In genomic region chr4:129095811-129096454, GRCh38 we compare ENCODE assay signal across 8 cellular contexts. TPM values are rescaled to one million over a fixed set of nuclear protein-coding genes. Genes with fewer than 3 reads are reported as not detected.
DNase-seq lines count a peak whose midpoint lies in the region; ATAC-seq, FAIRE-seq and TF ChIP-seq lines count a peak whose summit lies in the region.

Gene C4orf33, plus strand, starts transcription at chr4:129096152. Its CDS starts 6,459 bp downstream, at chr4:129102611.

- no peaks in the 10 kb centered on the region for H3K36me3 ChIP-seq in SK-N-SH (replicated peaks in 1 of 2; ENCODE audit: control insufficient read depth in 1 of 2, insufficient read depth in 2 of 2, low read length in 1 of 2)
- H3K36me3 ChIP-seq in pancreas: no peaks in the 10 kb centered on the region
- H3K36me3 ChIP-seq in tibial artery: no peaks in the 10 kb centered on the region

- intact Hi-C loops in head of caudate nucleus (cut with DNase I) (no loop called here), pancreas (cut with DNase I) (no loop called here), tibial artery (cut with DNase I; ENCODE audit: low total_unique reads) (no loop called here)

- H3K4me3 Mint-ChIP-seq in activated naive CD8-positive, alpha-beta T cell treated with anti-CD3 and anti-CD28 coated beads for 36 hours: peak within 1 kb of the TSS; percentile 96

- CTCF ChIA-PET in SK-N-SH (lab: Yijun Ruan, JAX): no interaction called here

- peak within 1 kb of the TSS; percentile 73 for H3K9ac ChIP-seq in SK-N-SH

- H3K27ac Mint-ChIP-seq in activated naive CD8-positive, alpha-beta T cell treated with anti-CD3 and anti-CD28 coated beads for 36 hours: peak within 1 kb of the TSS; percentile 98

- ATAC-seq in GM21528 (IDR thresholded peaks at IDR 0.05; ENCODE audit: low FRiP score, unreplicated experiment) (peak; percentile 50), pancreas (peak; percentile 53 to 70 (median 65))

- H3K4me3 ChIP-seq in SK-N-SH (ENCODE audit: low read depth in 2 of 2, low read length in 1 of 2) (peak within 1 kb of the TSS; percentile 81 to 85), pancreas (peak within 1 kb of the TSS; percentile 18 to 46 (median 34)), tibial artery (peak within 1 kb of the TSS; percentile 54 to 64)

- TF ChIP-seq CTCF in SK-N-SH (IDR thresholded peaks at IDR 0.05) (no peak), pancreas (IDR thresholded peaks at IDR 0.05) (no peak), tibial artery (IDR thresholded peaks at IDR 0.05) (no peak)

- H3K4me1 ChIP-seq in SK-N-SH (ENCODE audit: control insufficient read depth in 1 of 2, insufficient read depth in 2 of 2, low read depth in 1 of 2, low read length in 1 of 2) (peaks cover 0 to 14% of the 10 kb centered on the region in 2 experiments; a peak in 2 of 4 replicates), pancreas (peaks cover 0 to 26% (median 24%) of the 10 kb centered on the region in 3 donors), tibial artery (peaks cover 0 to 28% (median 7%) of the 10 kb centered on the region in 4 donors)

- peak within 1 kb of the TSS; percentile 59 for H3K4me2 ChIP-seq in SK-N-SH

- peak within 1 kb of the TSS; percentile 93 for H2AFZ ChIP-seq in SK-N-SH (ENCODE audit: low read depth)

- H3K9me2 ChIP-seq in SK-N-SH: no peaks in the 10 kb centered on the region

- H3K79me2 ChIP-seq in SK-N-SH (ENCODE audit: insufficient read depth): peaks cover 21% of the 10 kb centered on the region

- POLR2A ChIA-PET in SK-N-SH (lab: Yijun Ruan, JAX): no interaction called here

- H3K27me3 ChIP-seq in SK-N-SH (ENCODE audit: insufficient read depth) (no peaks in the 10 kb centered on the region), pancreas (no peaks in the 10 kb centered on the region), tibial artery (no peaks in the 10 kb centered on the region)

- H3K9me3 ChIP-seq in SK-N-SH: no peaks in the 10 kb centered on the region
- H3K9me3 ChIP-seq in pancreas: no peaks in the 10 kb centered on the region
- no peaks in the 10 kb centered on the region for H3K9me3 ChIP-seq in tibial artery

- under 1% methylated on average over 14 of the region's 14 CpGs for WGBS in SK-N-SH (ENCODE audit: low lambda C conversion rate)
- WGBS in pancreas, 2 donors: 1 to 3% methylated on average over 14 of the region's 14 CpGs

- peaks cover 14% of the 10 kb centered on the region for H3K4me1 Mint-ChIP-seq in activated naive CD8-positive, alpha-beta T cell treated with anti-CD3 and anti-CD28 coated beads for 36 hours

- no peaks in the 10 kb centered on the region for H3K9me3 Mint-ChIP-seq in activated naive CD8-positive, alpha-beta T cell treated with anti-CD3 and anti-CD28 coated beads for 36 hours

- no peak for TF ChIP-seq EP300 in SK-N-SH (IDR thresholded peaks at IDR 0.05; ENCODE audit: borderline replicate concordance in 1 of 2, low read depth in 1 of 2, low read length in 1 of 2)

- H3K36me3 Mint-ChIP-seq in activated naive CD8-positive, alpha-beta T cell treated with anti-CD3 and anti-CD28 coated beads for 36 hours: peaks cover 2% of the 10 kb centered on the region

- peak; percentile 34 for FAIRE-seq in pancreas (lab: Jason Lieb, UNC)

- H3K27me3 Mint-ChIP-seq in activated naive CD8-positive, alpha-beta T cell treated with anti-CD3 and anti-CD28 coated beads for 36 hours: no peaks in the 10 kb centered on the region

- no peaks in the 10 kb centered on the region for H4K20me1 ChIP-seq in SK-N-SH (ENCODE audit: insufficient read depth)

- DNase-seq in DMS53 treated with DMSO at 0.1 percent for 48 hours (lab: John Stamatoyannopoulos, UW; ENCODE audit: unreplicated experiment) (peak; percentile 57), HuH-7.5 (ENCODE audit: low spot score) (peak; percentile 18), SK-N-SH (peak; percentile 67), head of caudate nucleus (peak; percentile 49 to 87 (median 72)), pancreas (peak; percentile 62 to 80 (median 63)), tibial artery (peak; percentile 70 to 73)
- DNase-seq in activated naive CD8-positive, alpha-beta T cell treated with anti-CD3 and anti-CD28 coated beads for 36 hours: peak; percentile 76

- H3K27ac ChIP-seq in SK-N-SH (ENCODE audit: low read depth in 2 of 2, low read length in 1 of 2) (peak within 1 kb of the TSS; percentile 91 to 92), pancreas (peak within 1 kb of the TSS; percentile 67 to 92 (median 86)), tibial artery (peak within 1 kb of the TSS; percentile 73 to 75)

- TF ChIP-seq RAD21 in SK-N-SH (IDR thresholded peaks at IDR 0.05; ENCODE audit: low read length): no peak

- peaks cover 10% of the 10 kb centered on the region for H3F3A ChIP-seq in SK-N-SH (replicated peaks; ENCODE audit: insufficient read depth)

TF ChIP-seq in SK-N-SH, 30 proteins besides CTCF, POLR2A, EP300 and RAD21 (continues in another document):
- no peak for TF ChIP-seq FOSL2 (IDR thresholded peaks at IDR 0.05; ENCODE audit: borderline replicate concordance, low read depth)
- TF ChIP-seq REST (IDR thresholded peaks at IDR 0.05; ENCODE audit: low read depth, low read length): no peak
- no peak for TF ChIP-seq RXRA (IDR thresholded peaks at IDR 0.05; ENCODE audit: borderline replicate concordance, low read depth)
- no peak for TF ChIP-seq EZH2phosphoT487 (IDR thresholded peaks at IDR 0.05; ENCODE audit: borderline replicate concordance, low read depth)
- TF ChIP-seq YY1 (IDR thresholded peaks at IDR 0.05; ENCODE audit: low read depth): no peak
- no peak for TF ChIP-seq RCOR1 (IDR thresholded peaks at IDR 0.05; ENCODE audit: low read length)
- TF ChIP-seq ELF1 (IDR thresholded peaks at IDR 0.05): peak; percentile 80
- no peak for TF ChIP-seq USF1 (IDR thresholded peaks at IDR 0.05; ENCODE audit: borderline replicate concordance, low read depth)
- TF ChIP-seq ZBTB33 (IDR thresholded peaks at IDR 0.05; ENCODE audit: borderline replicate concordance, low read depth): no peak
- no peak for TF ChIP-seq USF2 (IDR thresholded peaks at IDR 0.05; ENCODE audit: borderline replicate concordance, low read depth, low read length)
- TF ChIP-seq TEAD4 (IDR thresholded peaks at IDR 0.05; ENCODE audit: borderline replicate concordance, insufficient read depth): no peak

RNA-seq across cellular contexts. Expression of gene C4orf33, which starts in this region (rescaled TPM):
- polyA plus RNA-seq in SK-N-SH (2012; rRNA removed) (3.3 TPM in 2 replicates), pancreas (1 to 10 TPM; 5.5 to 9.5 TPM)
- polyA plus RNA-seq in SK-N-SH (2012; cell fraction: cytosol; rRNA removed): 4.0 and 6.2 TPM in 2 replicates
- 3.6 and 5.3 TPM in 2 replicates for polyA plus RNA-seq in SK-N-SH (2012; cell fraction: nucleus; rRNA removed)
- total RNA-seq in activated naive CD8-positive, alpha-beta T cell treated with anti-CD3 and anti-CD28 coated beads for 36 hours: 10 to 100 TPM; 13.6 to 14.6 TPM
- total RNA-seq in pancreas: 10 to 100 TPM in 1 of 6 donors, 1 to 10 TPM in 5; 5.6 to 11.1 (median 7.6) TPM

Comparison
In these comparisons a context has a peak if more than half of its experiments do, and no peak if none do; other contexts are left out.
1. Peak in every context shown above with its lines: DNase-seq, ATAC-seq, H3K4me3 ChIP-seq and H3K27ac ChIP-seq.
2. DNase-seq: peak in every context shown above with its lines; median percentile 76 in activated naive CD8-positive, alpha-beta T cell treated with anti-CD3 and anti-CD28 coated beads for 36 hours; 72 in head of caudate nucleus; 72 in tibial artery; 67 in SK-N-SH; 63 in pancreas; 57 in DMS53 treated with DMSO at 0.1 percent for 48 hours; 18 in HuH-7.5.